ENCODE assay signal across 14 cellular contexts in the genomic region with DNA sequence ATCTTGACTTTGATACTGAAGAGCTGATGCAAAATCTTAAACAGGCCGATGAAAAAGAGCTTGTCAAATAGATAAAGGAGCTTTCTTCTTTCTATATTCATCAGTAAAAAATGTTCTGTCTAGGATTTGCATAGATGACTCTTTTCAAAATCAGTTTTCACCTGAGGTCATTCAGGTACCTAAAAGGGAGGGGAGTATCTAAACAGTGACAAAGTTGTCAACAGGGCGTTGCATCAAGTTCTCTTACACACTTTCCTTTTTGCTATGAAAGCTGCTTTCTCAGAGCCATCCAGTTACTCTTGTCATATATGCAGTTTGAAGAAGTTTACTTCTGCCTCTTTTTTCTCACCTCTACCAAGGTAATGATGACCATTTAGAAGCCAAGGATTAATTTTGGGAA.
DNase-seq lines count a peak whose midpoint lies in the region; ATAC-seq and TF ChIP-seq lines count a peak whose summit lies in the region.
"Had no signal": no experiment of that assay in that cellular context is flagged by ENCODE, and none has a peak within 500 bp of the region (broad histone marks: within the 10 kb centered on the region; RNA-seq: fewer than 3 reads in every experiment).

No MANE protein-coding gene starts in this region.

- H3K27me3 Mint-ChIP-seq in CD4-positive, alpha-beta T cell: no peaks in the 10 kb centered on the region
- no peaks in the 10 kb centered on the region for H3K27me3 Mint-ChIP-seq in central memory CD8-positive, alpha-beta T cell
- H3K27me3 Mint-ChIP-seq: activated naive CD8-positive, alpha-beta T cell treated with anti-CD3 and anti-CD28 coated beads, Interleukin-2, amount 10 ng/mL, durations not matched to agents 7 days and 5 days had no signal

- H3K27ac ChIP-seq in CD4-positive, alpha-beta T cell (ENCODE audit: low read depth, low read length): no peak overlapping the region
- H3K27ac ChIP-seq: C4-2B, psoas muscle, thoracic aorta had no signal

- intact Hi-C loops in CD4-positive, alpha-beta T cell (cut with DNase I, micrococcal nuclease): no loop called here

- TF ChIP-seq CTCF in CD4-positive, alpha-beta T cell (IDR thresholded peaks at IDR 0.05): no peak

- H3K27me3 ChIP-seq in CD4-positive, alpha-beta T cell (ENCODE audit: control insufficient read depth, insufficient read depth, low read length): no peaks in the 10 kb centered on the region

- no peak for DNase-seq in CD4-positive, alpha-beta T cell
- no peak for DNase-seq in central memory CD8-positive, alpha-beta T cell (ENCODE audit: low spot score in 2 of 2)
- DNase-seq in NK-92 (lab: John Stamatoyannopoulos, UW; ENCODE audit: unreplicated experiment) (no peak), SW480 (ENCODE audit: low spot score) (no peak), medulla oblongata (ENCODE audit: extremely low spot score) (no peak)
- DNase-seq: activated naive CD8-positive, alpha-beta T cell treated with anti-CD3 and anti-CD28 coated beads, Interleukin-2, amount 10 ng/mL, durations not matched to agents 7 days and 5 days; glutamatergic neuron; NCI-H446 treated with DMSO at 0.1 percent for 48 hours; psoas muscle had no signal

- H3K9me3 ChIP-seq in CD4-positive, alpha-beta T cell (ENCODE audit: control insufficient read depth, low read length): no peaks in the 10 kb centered on the region
- H3K9me3 ChIP-seq: psoas muscle, thoracic aorta had no signal

- POLR2A ChIA-PET in CD4-positive, alpha-beta T cell (lab: Charles Lee): interaction anchor here (1.2 kb wide), 1 partner anchor 60 kb away, joined by 4 read pairs; a partner anchor contains a TSS

- CTCF ChIA-PET in CD4-positive, alpha-beta T cell (lab: Charles Lee): no interaction called here

- ATAC-seq in CD4-positive, alpha-beta T cell (ENCODE audit: poor library complexity): no peak
- ATAC-seq in GM18517 (IDR thresholded peaks at IDR 0.05; ENCODE audit: unreplicated experiment) (peak; percentile 62), HG03045 (IDR thresholded peaks at IDR 0.05; ENCODE audit: unreplicated experiment) (peak; percentile 60), GM21529 (IDR thresholded peaks at IDR 0.05; ENCODE audit: unreplicated experiment) (no peak)
- ATAC-seq in central memory CD8-positive, alpha-beta T cell (replicated peaks; ENCODE audit: extremely low read depth, poor library complexity, severe bottlenecking): no peak
- ATAC-seq: psoas muscle had no signal

- no peak overlapping the region for H3K4me3 Mint-ChIP-seq in CD4-positive, alpha-beta T cell
- H3K4me3 Mint-ChIP-seq in central memory CD8-positive, alpha-beta T cell: no peak overlapping the region
- H3K4me3 Mint-ChIP-seq: activated naive CD8-positive, alpha-beta T cell treated with anti-CD3 and anti-CD28 coated beads, Interleukin-2, amount 10 ng/mL, durations not matched to agents 7 days and 5 days had no signal

- peak overlapping the region; percentile 3 for H3K27ac Mint-ChIP-seq in CD4-positive, alpha-beta T cell
- peak overlapping the region; percentile 39 for H3K27ac Mint-ChIP-seq in central memory CD8-positive, alpha-beta T cell (ENCODE audit: low read depth)
- H3K27ac Mint-ChIP-seq: activated naive CD8-positive, alpha-beta T cell treated with anti-CD3 and anti-CD28 coated beads, Interleukin-2, amount 10 ng/mL, durations not matched to agents 7 days and 5 days had no signal

- H3K9me3 Mint-ChIP-seq in CD4-positive, alpha-beta T cell: no peaks in the 10 kb centered on the region
- H3K9me3 Mint-ChIP-seq in central memory CD8-positive, alpha-beta T cell: no peaks in the 10 kb centered on the region
- H3K9me3 Mint-ChIP-seq: activated naive CD8-positive, alpha-beta T cell treated with anti-CD3 and anti-CD28 coated beads, Interleukin-2, amount 10 ng/mL, durations not matched to agents 7 days and 5 days had no signal

- peaks cover 4% of the 10 kb centered on the region for H3K36me3 Mint-ChIP-seq in CD4-positive, alpha-beta T cell (ENCODE audit: low read depth)
- H3K36me3 Mint-ChIP-seq in central memory CD8-positive, alpha-beta T cell (ENCODE audit: insufficient read depth): peaks cover 7% of the 10 kb centered on the region
- H3K36me3 Mint-ChIP-seq: activated naive CD8-positive, alpha-beta T cell treated with anti-CD3 and anti-CD28 coated beads, Interleukin-2, amount 10 ng/mL, durations not matched to agents 7 days and 5 days had no signal

- H3K4me1 Mint-ChIP-seq in CD4-positive, alpha-beta T cell (ENCODE audit: low read depth): peaks cover 46% of the 10 kb centered on the region
- H3K4me1 Mint-ChIP-seq in central memory CD8-positive, alpha-beta T cell: peaks cover 29% of the 10 kb centered on the region

Comparison
In these comparisons a context has a peak if more than half of its experiments do, and no peak if none do; other contexts are left out.
1. ATAC-seq: peak in GM18517 (single experiment) and HG03045 (single experiment); none in CD4-positive, alpha-beta T cell (single experiment), central memory CD8-positive, alpha-beta T cell (single experiment) and GM21529 (single experiment).